17 cellular contexts compared by ENCODE assay signal in genomic region chr9:137758067-137758466, GRCh38.
DNase-seq lines count a peak whose midpoint lies in the region; ATAC-seq and TF ChIP-seq lines count a peak whose summit lies in the region.
"Had no signal": no experiment of that assay in that cellular context is flagged by ENCODE, and none has a peak within 500 bp of the region (broad histone marks: within the 10 kb centered on the region; RNA-seq: fewer than 3 reads in every experiment).

No MANE protein-coding gene starts in this region.

- WGBS in SK-N-SH (ENCODE audit: low lambda C conversion rate), result 98% methylated on average over 9 of the region's 16 CpGs

- H3K9me2 ChIP-seq in SK-N-SH, result no peaks in the 10 kb centered on the region

- H3F3A ChIP-seq in SK-N-SH (replicated peaks; ENCODE audit: insufficient read depth), result no peaks in the 10 kb centered on the region
- H3F3A ChIP-seq in neural progenitor cell (ENCODE audit: low read depth), result no peaks in the 10 kb centered on the region

- H3K4me1 Mint-ChIP-seq in HFFc6 (ENCODE audit: low read depth), result peaks cover 26% of the 10 kb centered on the region
- H3K4me1 Mint-ChIP-seq in activated naive CD8-positive, alpha-beta T cell treated with anti-CD3 and anti-CD28 coated beads, Interleukin-2, amount 10 ng/mL, durations not matched to agents 7 days and 5 days, result peaks cover 24% of the 10 kb centered on the region
- peaks cover 10% of the 10 kb centered on the region for H3K4me1 Mint-ChIP-seq in neural progenitor cell

- POLR2A ChIA-PET in SK-N-SH (lab: Yijun Ruan, JAX), result no interaction called here
- POLR2A ChIA-PET in activated naive CD8-positive, alpha-beta T cell treated with anti-CD3 and anti-CD28 coated beads, Interleukin-2, amount 10 ng/mL, durations not matched to agents 7 days and 5 days (lab: Charles Lee), result no interaction called here

- H3K4me3 Mint-ChIP-seq in HFFc6 (peak overlapping the region; percentile 80), neural progenitor cell (no peak overlapping the region)
- no peak overlapping the region for H3K4me3 Mint-ChIP-seq in activated naive CD8-positive, alpha-beta T cell treated with anti-CD3 and anti-CD28 coated beads, Interleukin-2, amount 10 ng/mL, durations not matched to agents 7 days and 5 days

- DNase-seq in SK-N-SH, result no peak
- DNase-seq in HFFc6, result no peak
- DNase-seq in activated naive CD8-positive, alpha-beta T cell treated with anti-CD3 and anti-CD28 coated beads, Interleukin-2, amount 10 ng/mL, durations not matched to agents 7 days and 5 days, result no peak
- DNase-seq in neural progenitor cell (ENCODE audit: low spot score), result no peak
- no peak for DNase-seq in globus pallidus (ENCODE audit: low spot score)
- DNase-seq in ureter (ENCODE audit: low spot score), result no peak
- DNase-seq: COR-L47; GDM1; heart right ventricle; left colon; naive thymus-derived CD8-positive, alpha-beta T cell; NCI-H2029; NCI-H69 had no signal

- no peak for TF ChIP-seq EP300 in SK-N-SH (IDR thresholded peaks at IDR 0.05; ENCODE audit: borderline replicate concordance in 1 of 2, low read depth in 1 of 2, low read length in 1 of 2)

- H3K79me2 ChIP-seq in SK-N-SH (ENCODE audit: insufficient read depth), result peaks cover 19% of the 10 kb centered on the region
- peaks cover 28% of the 10 kb centered on the region for H3K79me2 ChIP-seq in neural progenitor cell (ENCODE audit: low read depth)

- CTCF ChIA-PET in SK-N-SH (lab: Yijun Ruan, JAX), result interaction anchor here (0.8 to 1.5 kb wide), 3 partner anchors 16 to 63 kb away, joined by 3 to 4 read pairs (median 3); no protein-coding TSS in a partner anchor

- H3K4me3 ChIP-seq in SK-N-SH (ENCODE audit: low read depth in 2 of 2, low read length in 1 of 2) (no peak overlapping the region), neural progenitor cell (no peak overlapping the region)
- H3K4me3 ChIP-seq: heart right ventricle, suprapubic skin had no signal

- 0 out of 2 replicates have a peak overlapping the region, but pooled peaks have one; percentile 3 for H3K4me2 ChIP-seq in SK-N-SH
- no peak overlapping the region for H3K4me2 ChIP-seq in neural progenitor cell

- peak overlapping the region; percentile 95 for H3K27ac Mint-ChIP-seq in HFFc6
- H3K27ac Mint-ChIP-seq in activated naive CD8-positive, alpha-beta T cell treated with anti-CD3 and anti-CD28 coated beads, Interleukin-2, amount 10 ng/mL, durations not matched to agents 7 days and 5 days, result peak overlapping the region; percentile 68
- H3K27ac Mint-ChIP-seq in neural progenitor cell, result peak overlapping the region; percentile 63

- H3K9me3 Mint-ChIP-seq in HFFc6 (peaks cover 7% of the 10 kb centered on the region), neural progenitor cell (peaks cover 13% of the 10 kb centered on the region)
- H3K9me3 Mint-ChIP-seq in activated naive CD8-positive, alpha-beta T cell treated with anti-CD3 and anti-CD28 coated beads, Interleukin-2, amount 10 ng/mL, durations not matched to agents 7 days and 5 days, result peaks cover 9% of the 10 kb centered on the region

- H3K36me3 Mint-ChIP-seq in HFFc6 (ENCODE audit: low read depth) (peaks cover 64% of the 10 kb centered on the region), neural progenitor cell (peaks cover 63% of the 10 kb centered on the region)
- peaks cover 66% of the 10 kb centered on the region for H3K36me3 Mint-ChIP-seq in activated naive CD8-positive, alpha-beta T cell treated with anti-CD3 and anti-CD28 coated beads, Interleukin-2, amount 10 ng/mL, durations not matched to agents 7 days and 5 days

- ATAC-seq in SK-N-SH treated with all-trans-retinoic acid at 6 μM for 48 hours (no peak), HG02798 (IDR thresholded peaks at IDR 0.05; ENCODE audit: poor library complexity, unreplicated experiment) (no peak)
- ATAC-seq in activated naive CD8-positive, alpha-beta T cell treated with anti-CD3 and anti-CD28 coated beads, Interleukin-2, amount 10 ng/mL, durations not matched to agents 7 days and 5 days (ENCODE audit: low read depth), result no peak
- ATAC-seq: heart right ventricle, left colon had no signal

- H3K9me3 ChIP-seq in SK-N-SH, result no peaks in the 10 kb centered on the region
- no peaks in the 10 kb centered on the region for H3K9me3 ChIP-seq in neural progenitor cell (ENCODE audit: low read depth)

- H3K27ac ChIP-seq in SK-N-SH (ENCODE audit: low read depth in 2 of 2, low read length in 1 of 2) (peak overlapping the region; percentile 49 to 64), neural progenitor cell (no peak overlapping the region)
- H3K27ac ChIP-seq: 22Rv1, heart right ventricle, suprapubic skin had no signal

- TF ChIP-seq CTCF in SK-N-SH (IDR thresholded peaks at IDR 0.05) (no peak), HFFc6 (IDR thresholded peaks at IDR 0.05) (peak; percentile 17; the same call in 1 of the 2 replicates), neural progenitor cell (IDR thresholded peaks at IDR 0.05) (no peak)

- peaks cover 6% of the 10 kb centered on the region for H3K27me3 Mint-ChIP-seq in HFFc6 (ENCODE audit: insufficient read depth)
- H3K27me3 Mint-ChIP-seq in activated naive CD8-positive, alpha-beta T cell treated with anti-CD3 and anti-CD28 coated beads, Interleukin-2, amount 10 ng/mL, durations not matched to agents 7 days and 5 days, result no peaks in the 10 kb centered on the region
- H3K27me3 Mint-ChIP-seq in neural progenitor cell (ENCODE audit: insufficient read depth, low read depth), result peaks cover 4% of the 10 kb centered on the region
- H3K27me3 Mint-ChIP-seq: naive thymus-derived CD8-positive, alpha-beta T cell had no signal

- no peak overlapping the region for H3K9ac ChIP-seq in SK-N-SH
- H3K9ac ChIP-seq in neural progenitor cell, result no peak overlapping the region

- peaks cover 0 to 10% of the 10 kb centered on the region in 2 experiments; a peak in 1 of 4 replicates for H3K4me1 ChIP-seq in SK-N-SH (ENCODE audit: control insufficient read depth in 1 of 2, insufficient read depth in 2 of 2, low read depth in 1 of 2, low read length in 1 of 2)
- no peaks in the 10 kb centered on the region for H3K4me1 ChIP-seq in neural progenitor cell

- TF ChIP-seq RAD21 in SK-N-SH (IDR thresholded peaks at IDR 0.05; ENCODE audit: low read length), result no peak

- H3K36me3 ChIP-seq in SK-N-SH (replicated peaks in 1 of 2; ENCODE audit: control insufficient read depth in 1 of 2, insufficient read depth in 2 of 2, low read length in 1 of 2) (peaks cover 26 to 48% of the 10 kb centered on the region in 2 experiments), neural progenitor cell (no peaks in the 10 kb centered on the region)

- no peaks in the 10 kb centered on the region for H4K20me1 ChIP-seq in SK-N-SH (ENCODE audit: insufficient read depth)
- peaks cover 18% of the 10 kb centered on the region for H4K20me1 ChIP-seq in neural progenitor cell (ENCODE audit: low read depth)

- H3K27me3 ChIP-seq in SK-N-SH (ENCODE audit: insufficient read depth), result no peaks in the 10 kb centered on the region
- H3K27me3 ChIP-seq in neural progenitor cell, result no peaks in the 10 kb centered on the region
- H3K27me3 ChIP-seq: heart right ventricle, suprapubic skin had no signal

- H2AFZ ChIP-seq in SK-N-SH (ENCODE audit: low read depth) (no peak overlapping the region), neural progenitor cell (replicated peaks) (no peak overlapping the region)

TF ChIP-seq in SK-N-SH, 30 proteins besides CTCF, POLR2A, EP300 and RAD21 (continues in another document):
- TF ChIP-seq USF1 (IDR thresholded peaks at IDR 0.05; ENCODE audit: borderline replicate concordance, low read depth) (no peak), NFIC (IDR thresholded peaks at IDR 0.05; ENCODE audit: borderline replicate concordance) (no peak), CHD2 (IDR thresholded peaks at IDR 0.05; ENCODE audit: low read length, partially characterized antibody) (no peak), POLR2AphosphoS5 (IDR thresholded peaks at IDR 0.05; ENCODE audit: low read depth, low read length) (no peak), NRF1 (IDR thresholded peaks at IDR 0.05; ENCODE audit: low read depth, low read length) (no peak)
- TF ChIP-seq, protein P1, sequence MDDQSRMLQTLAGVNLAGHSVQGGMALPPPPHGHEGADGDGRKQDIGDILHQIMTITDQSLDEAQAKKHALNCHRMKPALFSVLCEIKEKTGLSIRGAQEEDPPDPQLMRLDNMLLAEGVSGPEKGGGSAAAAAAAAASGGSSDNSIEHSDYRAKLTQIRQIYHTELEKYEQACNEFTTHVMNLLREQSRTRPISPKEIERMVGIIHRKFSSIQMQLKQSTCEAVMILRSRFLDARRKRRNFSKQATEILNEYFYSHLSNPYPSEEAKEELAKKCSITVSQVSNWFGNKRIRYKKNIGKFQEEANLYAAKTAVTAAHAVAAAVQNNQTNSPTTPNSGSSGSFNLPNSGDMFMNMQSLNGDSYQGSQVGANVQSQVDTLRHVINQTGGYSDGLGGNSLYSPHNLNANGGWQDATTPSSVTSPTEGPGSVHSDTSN (IDR thresholded peaks at IDR 0.05), result no peak

TF ChIP-seq in SK-N-SH treated with all-trans-retinoic acid at 6 μM for 48 hours, 23 proteins besides CTCF, POLR2A, EP300 and RAD21:
- TF ChIP-seq ZFP3 (CRISPR knock-in tag; IDR thresholded peaks at IDR 0.05) (no peak), TSHZ2 (CRISPR knock-in tag; IDR thresholded peaks at IDR 0.05) (no peak), GLIS3 (CRISPR knock-in tag; IDR thresholded peaks at IDR 0.05) (no peak)
